ENCODE assay signal across 9 cellular contexts in genomic region chr2:32108111-32108510, GRCh38.
"Had no signal": no experiment of that assay in that cellular context is flagged by ENCODE, and none has a peak within 500 bp of the region (broad histone marks: within the 10 kb centered on the region; RNA-seq: fewer than 3 reads in every experiment).

No MANE protein-coding gene starts in this region.

- H3K4me2 ChIP-seq: GM23338 had no signal

- H3K4me3 ChIP-seq: GM23338, K562 had no signal

- DNase-seq: H9, HCEC 1CT, IMR-90, KG1 had no signal

- H2AFZ ChIP-seq: GM23338 had no signal

- H3K27ac ChIP-seq: HL-60 had no signal

- ATAC-seq: GM23338, K562 had no signal

- FAIRE-seq: H1, H54, K562 had no signal
